ENCODE assay signal across 10 cellular contexts in genomic region chr5:171483453-171484177, GRCh38.
A peak's percentile ranks its signal among the peaks of the same experiment; 100 is the strongest.
DNase-seq lines count a peak whose midpoint lies in the region; ATAC-seq and TF ChIP-seq lines count a peak whose summit lies in the region.
"Had no signal": no experiment of that assay in that cellular context is flagged by ENCODE, and none has a peak within 500 bp of the region (broad histone marks: within the 10 kb centered on the region; RNA-seq: fewer than 3 reads in every experiment).

No MANE protein-coding gene starts in this region.

- no peak for TF ChIP-seq CTCF in brain microvascular endothelial cell (IDR thresholded peaks at IDR 0.05; ENCODE audit: low read depth, low read length, missing control alignments)

- in situ Hi-C loops in brain microvascular endothelial cell (cut with HindIII; ENCODE audit: low pct_ligation_motif_present, low sequenced_read_pairs): no loop called here

- H3K4me1 ChIP-seq in right cardiac atrium (ENCODE audit: control insufficient read depth, insufficient read depth, low read length): no peaks in the 10 kb centered on the region

- H3K36me3 ChIP-seq in brain microvascular endothelial cell (replicated peaks): no peaks in the 10 kb centered on the region

- DNase-seq in EH (ENCODE audit: low read depth) (peak; percentile 51), brain microvascular endothelial cell (peak; percentile 54), right cardiac atrium (peak; percentile 90 to 96 (median 94)), sciatic nerve (ENCODE audit: low spot score) (peak; percentile 88), COLO668 (lab: John Stamatoyannopoulos, UW; ENCODE audit: unreplicated experiment) (no peak), NCI-H2029 (lab: John Stamatoyannopoulos, UW) (no peak)
- DNase-seq in stimulated activated CD4-positive, alpha-beta T cell treated with anti-CD3 and anti-CD28 coated beads, Interleukin-1b, Interleukin-23, amount 100 ng/mL, for 48 hours: no peak
- DNase-seq: NCI-H226 had no signal

- H3K4me3 ChIP-seq in brain microvascular endothelial cell (ENCODE audit: low read depth, low read length): no peak overlapping the region
- H3K4me3 ChIP-seq in right cardiac atrium (ENCODE audit: low read length): no peak overlapping the region

- H3K27me3 ChIP-seq in brain microvascular endothelial cell (replicated peaks) (peaks cover 5% of the 10 kb centered on the region), right cardiac atrium (ENCODE audit: control insufficient read depth, insufficient read depth) (no peaks in the 10 kb centered on the region)

- 55% methylated on average over 25 of the region's 25 CpGs for WGBS in right cardiac atrium

- ATAC-seq in right cardiac atrium (peak; percentile 86 to 93), sciatic nerve (peak; percentile 91), GM18858 (IDR thresholded peaks at IDR 0.05; ENCODE audit: unreplicated experiment) (no peak)

- no peaks in the 10 kb centered on the region for H3K9me3 ChIP-seq in right cardiac atrium (ENCODE audit: control insufficient read depth, low read length)

- intact Hi-C loops in right cardiac atrium (cut with DNase I) (no loop called here), sciatic nerve (cut with DNase I) (no loop called here)

- H3K27ac ChIP-seq in brain microvascular endothelial cell: no peak overlapping the region
- H3K27ac ChIP-seq in right cardiac atrium (ENCODE audit: low read length): peak overlapping the region; percentile 22
- H3K27ac ChIP-seq: VCaP had no signal

Comparison
In these comparisons a context has a peak if more than half of its experiments do, and no peak if none do; other contexts are left out.
1. DNase-seq: peak in EH (single experiment), brain microvascular endothelial cell (single experiment), right cardiac atrium (3 of 3) and sciatic nerve (single experiment); none in stimulated activated CD4-positive, alpha-beta T cell treated with anti-CD3 and anti-CD28 coated beads, Interleukin-1b, Interleukin-23, amount 100 ng/mL, for 48 hours (single experiment), COLO668 (single experiment) and NCI-H2029 (single experiment).